ENCODE assay signal across 10 cellular contexts in the genomic region with DNA sequence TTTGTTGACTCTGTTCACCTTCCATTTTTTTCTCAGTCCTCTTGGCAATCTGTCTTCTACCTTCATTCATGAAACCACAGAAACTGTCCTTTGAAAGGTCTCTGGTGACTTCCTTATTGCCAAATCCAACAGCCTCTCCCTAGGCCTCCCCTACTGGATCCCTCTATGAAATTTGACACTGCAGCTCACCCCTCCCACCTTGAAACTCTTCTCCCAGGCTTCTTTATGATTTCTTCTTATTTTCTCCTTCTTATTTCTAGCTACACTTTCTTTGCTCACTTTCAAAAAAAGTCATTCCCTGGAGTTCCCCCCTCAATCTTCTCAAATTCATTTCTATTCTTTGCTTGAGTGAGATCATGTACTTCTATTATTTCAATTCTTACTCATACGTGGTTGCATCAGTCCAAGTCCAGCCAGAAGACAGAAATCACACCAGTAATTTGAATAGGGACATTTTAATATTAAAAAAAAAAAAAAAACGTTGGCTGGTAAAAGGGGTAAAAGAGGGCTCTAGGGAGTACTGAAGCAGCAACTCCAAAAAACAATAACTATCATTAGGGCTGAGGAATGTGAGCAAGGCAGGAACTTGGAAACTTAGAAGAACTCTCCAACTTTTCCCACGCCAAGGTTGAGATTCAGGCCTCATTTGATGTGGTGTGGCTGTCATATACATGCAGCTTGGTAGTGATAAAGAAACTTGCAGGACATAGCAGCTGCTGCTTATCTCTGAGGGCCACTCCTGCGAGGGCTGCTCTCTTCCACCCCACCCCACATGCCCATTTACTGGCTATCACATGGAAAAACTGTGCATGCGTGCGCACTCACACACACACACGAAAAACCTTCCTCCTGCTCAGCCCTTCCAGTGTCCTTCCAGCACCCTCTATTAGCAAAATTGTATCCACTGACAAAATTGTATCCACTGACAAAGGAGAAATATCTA.
A peak's percentile ranks its signal among the peaks of the same experiment; 100 is the strongest.
DNase-seq lines count a peak whose midpoint lies in the region; ATAC-seq, FAIRE-seq and TF ChIP-seq lines count a peak whose summit lies in the region.
"Had no signal": no experiment of that assay in that cellular context is flagged by ENCODE, and none has a peak within 500 bp of the region (broad histone marks: within the 10 kb centered on the region; RNA-seq: fewer than 3 reads in every experiment).

No MANE protein-coding gene starts in this region.

- H3K23me2 ChIP-seq in H1 (ENCODE audit: low read depth, low read length): no peaks in the 10 kb centered on the region

- TF ChIP-seq POLR2A in H1 (IDR thresholded peaks at IDR 0.05; ENCODE audit: control extremely low read depth in 1 of 2, low read depth in 2 of 2, low read length in 2 of 2): no peak
- no peak for TF ChIP-seq POLR2A in gastrocnemius medialis (IDR thresholded peaks at IDR 0.05)

- H3K9me3 ChIP-seq in H1 (ENCODE audit: insufficient read depth in 2 of 2, low read depth in 1 of 2, low read length in 1 of 2) (no peaks in the 10 kb centered on the region), gastrocnemius medialis (no peaks in the 10 kb centered on the region)

- no peak overlapping the region for H3K18ac ChIP-seq in H1 (ENCODE audit: extremely low read depth, low read length)

- no peak overlapping the region for H3K9ac ChIP-seq in H1 (replicated peaks in 1 of 4; ENCODE audit: extremely low read depth in 1 of 4, low read depth in 3 of 4, low read length in 3 of 4)

- no peaks in the 10 kb centered on the region for H3K79me1 ChIP-seq in H1 (ENCODE audit: low read depth, low read length)

- H3K79me2 ChIP-seq in H1 (ENCODE audit: control insufficient read depth in 1 of 2, insufficient read depth in 2 of 2, low read length in 2 of 2): no peaks in the 10 kb centered on the region

- H3K4me3 ChIP-seq in H1 (ENCODE audit: extremely low read depth in 1 of 4, insufficient read depth in 2 of 4, low read depth in 3 of 4, low read length in 4 of 4): no peak overlapping the region
- H3K4me3 ChIP-seq in gastrocnemius medialis: no peak overlapping the region

- ATAC-seq in gastrocnemius medialis (peak; percentile 84 to 90), GM21786 (IDR thresholded peaks at IDR 0.05; ENCODE audit: unreplicated experiment) (no peak), GM19467 (IDR thresholded peaks at IDR 0.05; ENCODE audit: unreplicated experiment) (no peak)

- H3K27me3 ChIP-seq in H1 (replicated peaks in 1 of 4; ENCODE audit: control insufficient read depth in 3 of 4, extremely low read depth in 1 of 4, insufficient read depth in 3 of 4, low read length in 3 of 4) (no peaks in the 10 kb centered on the region), gastrocnemius medialis (no peaks in the 10 kb centered on the region)

- no peaks in the 10 kb centered on the region for H3K4me1 ChIP-seq in H1 (replicated peaks in 1 of 4; ENCODE audit: control insufficient read depth in 3 of 4, insufficient read depth in 4 of 4, low read length in 3 of 4)
- peaks cover 3 to 8% of the 10 kb centered on the region in 2 donors for H3K4me1 ChIP-seq in gastrocnemius medialis

- H3K36me3 ChIP-seq in H1 (ENCODE audit: control insufficient read depth in 2 of 4, insufficient read depth in 4 of 4, low read length in 3 of 4) (no peaks in the 10 kb centered on the region), gastrocnemius medialis (no peaks in the 10 kb centered on the region)

- DNase-seq in DMS53 (lab: John Stamatoyannopoulos, UW) (peak; percentile 20), DMS53 treated with DMSO at 0.1 percent for 48 hours (lab: John Stamatoyannopoulos, UW; ENCODE audit: unreplicated experiment) (no peak), NCI-H69 (lab: John Stamatoyannopoulos, UW) (peak; percentile 31), H1 (ENCODE audit: low read depth in 1 of 2, low spot score in 2 of 2) (no peak), gastrocnemius medialis (no peak), globus pallidus (ENCODE audit: low spot score) (no peak)
- DNase-seq: stimulated activated CD4-positive, alpha-beta T cell treated with anti-CD3 and anti-CD28 coated beads, Interleukin-15, amount 100 ng/mL, for 24 hours had no signal

- WGBS in H1 (ENCODE audit: extremely low coverage in 1 of 2, insufficient coverage in 1 of 2, insufficient read length in 1 of 2, insufficient replicate concordance in 2 of 2, low coverage in 1 of 2, low lambda C conversion rate in 2 of 2, missing lambda C conversion rate in 1 of 2), 2 experiments: 84% methylated on average over 7 of the region's 7 CpGs; no CpG with 5 or more reads in 1 of the 2 experiments

- in situ Hi-C loops in gastrocnemius medialis (cut with MboI; ENCODE audit: low sequenced_read_pairs in 4 of 4): no loop called here

- FAIRE-seq in H1 (lab: Jason Lieb, UNC): no peak

- no peak overlapping the region for H4K8ac ChIP-seq in H1 (ENCODE audit: extremely low read depth, insufficient read depth, low read length)

- H3K14ac ChIP-seq in H1 (ENCODE audit: insufficient read length): no peak overlapping the region

- no peak overlapping the region for H3K56ac ChIP-seq in H1 (replicated peaks; ENCODE audit: insufficient read length, low read depth, low read length)

- peak overlapping the region; percentile 78; the same call in 1 of the 2 replicates for H2BK12ac ChIP-seq in H1 (ENCODE audit: low read depth, low read length)

- TF ChIP-seq EP300 in H1 (IDR thresholded peaks at IDR 0.05; ENCODE audit: borderline replicate concordance in 1 of 2, low read depth in 2 of 2, low read length in 2 of 2): no peak

- H3K27ac ChIP-seq in H1 (ENCODE audit: low read depth, low read length) (no peak overlapping the region), gastrocnemius medialis (peak overlapping the region in 1 of 4 donors; percentile 47)
- H3K27ac ChIP-seq: HL-60 had no signal

- H2BK15ac ChIP-seq in H1 (ENCODE audit: low read length): no peak overlapping the region

- no peak overlapping the region for H3K4me2 ChIP-seq in H1 (ENCODE audit: insufficient read depth in 1 of 2, low read depth in 2 of 2, low read length in 2 of 2)

- no peak for TF ChIP-seq RAD21 in H1 (IDR thresholded peaks at IDR 0.05 in 1 of 2, conservative IDR thresholded peaks at IDR 0.05 in 1 of 2; ENCODE audit: low read depth in 2 of 2, low read length in 2 of 2)

- H4K5ac ChIP-seq in H1 (ENCODE audit: insufficient read length, low read depth, low read length): peak overlapping the region; percentile 29

- no peak for TF ChIP-seq CTCF in H1 (IDR thresholded peaks at IDR 0.05; ENCODE audit: control extremely low read depth in 1 of 3, insufficient read depth in 1 of 3, low read depth in 1 of 3, low read length in 3 of 3)
- TF ChIP-seq CTCF in gastrocnemius medialis (IDR thresholded peaks at IDR 0.05 in 4 of 5, conservative IDR thresholded peaks at IDR 0.05 in 1 of 5): no peak

- no peak overlapping the region for H2AK5ac ChIP-seq in H1 (ENCODE audit: low read depth, low read length)

- CTCF ChIA-PET in H1 (lab: Charles Lee; ENCODE audit: partially characterized antibody): interaction anchor here (1.2 kb wide), 1 partner anchor 14 kb away, joined by 3 read pairs; no protein-coding TSS in a partner anchor

- H3K4ac ChIP-seq in H1 (replicated peaks; ENCODE audit: insufficient read length, low read depth, low read length): peak overlapping the region; percentile 15

- no peak overlapping the region for H3K23ac ChIP-seq in H1 (ENCODE audit: insufficient read length)

- no peaks in the 10 kb centered on the region for H4K20me1 ChIP-seq in H1 (replicated peaks in 1 of 2; ENCODE audit: control insufficient read depth in 1 of 2, insufficient read depth in 2 of 2, low read length in 2 of 2)

- no peak overlapping the region for H2BK5ac ChIP-seq in H1 (ENCODE audit: low read depth, low read length)

- H2BK20ac ChIP-seq in H1 (ENCODE audit: low read length): 0 out of 2 replicates have a peak overlapping the region, but pooled peaks have one; percentile 10

- H2BK120ac ChIP-seq in H1 (replicated peaks; ENCODE audit: low read depth, low read length): no peak overlapping the region

- POLR2A ChIA-PET in H1 (lab: Charles Lee; ENCODE audit: partially characterized antibody): no interaction called here

- intact Hi-C loops in gastrocnemius medialis (cut with DNase I; ENCODE audit: low total_unique reads): no loop called here

- H4K91ac ChIP-seq in H1 (replicated peaks; ENCODE audit: insufficient read length, low read length): no peak overlapping the region

- no peak overlapping the region for H2AFZ ChIP-seq in H1 (ENCODE audit: low read length)

TF ChIP-seq in H1, 55 proteins besides CTCF, POLR2A, EP300 and RAD21:
- TF ChIP-seq ASH2L (IDR thresholded peaks at IDR 0.05; ENCODE audit: low read length) (no peak), TEAD4 (IDR thresholded peaks at IDR 0.05; ENCODE audit: low read depth, low read length) (no peak), YY1 (IDR thresholded peaks at IDR 0.05; ENCODE audit: low read depth, low read length) (no peak), ZNF274 (IDR thresholded peaks at IDR 0.05; ENCODE audit: borderline replicate concordance, extremely low read depth, low read length) (no peak), GABPA (IDR thresholded peaks at IDR 0.05; ENCODE audit: borderline replicate concordance, insufficient read depth, low read length) (no peak), EGR1 (IDR thresholded peaks at IDR 0.05; ENCODE audit: borderline replicate concordance, low read depth, low read length) (no peak), BACH1 (IDR thresholded peaks at IDR 0.05; ENCODE audit: low read length) (no peak), SIRT6 (IDR thresholded peaks at IDR 0.05; ENCODE audit: low read length) (no peak)

Comparison
In these comparisons a context has a peak if more than half of its experiments do, and no peak if none do; other contexts are left out.
1. DNase-seq: peak in DMS53 (single experiment) and NCI-H69 (single experiment); none in DMS53 treated with DMSO at 0.1 percent for 48 hours (single experiment), H1 (0 of 2), gastrocnemius medialis (0 of 2) and globus pallidus (single experiment).
2. ATAC-seq: peak in gastrocnemius medialis (2 of 2); none in GM21786 (single experiment) and GM19467 (single experiment).